ENCODE assay signal across 27 cellular contexts in genomic region chr10:106336874-106337273, GRCh38.
"Had no signal": no experiment of that assay in that cellular context is flagged by ENCODE, and none has a peak within 500 bp of the region (broad histone marks: within the 10 kb centered on the region; RNA-seq: fewer than 3 reads in every experiment).

No MANE protein-coding gene starts in this region.

- DNase-seq: occipital lobe; ovary; posterior cingulate gyrus; psoas muscle; right cardiac atrium; right lobe of liver; sigmoid colon; small intestine; stimulated activated CD4-positive, alpha-beta T cell treated with anti-CD3 and anti-CD28 coated beads, Interleukin-15, amount 100 ng/mL, for 24 hours; stimulated activated CD4-positive, alpha-beta T cell treated with anti-CD3 and anti-CD28 coated beads, Interleukin-2, amount 100 ng/mL, for 24 hours; stimulated activated CD4-positive, alpha-beta T cell treated with anti-CD3 and anti-CD28 coated beads, Interleukin-2, amount 100 ng/mL, for 48 hours; stimulated activated CD4-positive, alpha-beta T cell treated with anti-CD3 and anti-CD28 coated beads, Interleukin-4, amount 100 ng/mL, for 24 hours; stimulated activated naive B cell treated with anti-CD40 and anti-IgM and Interleukin-4, amounts not matched to agents 10 μg/mL and 1 μg/mL and 100 μg/mL, for 72 hours; stimulated activated naive CD4-positive, alpha-beta T cell treated with Interleukin-2 at 50 U/mL for 16 hours; stomach; thyroid gland; trophoblast cell had no signal

- H3K36me3 Mint-ChIP-seq: neural progenitor cell; stimulated activated effector memory CD8-positive, alpha-beta T cell treated with anti-CD3 and anti-CD28 coated beads, Interleukin-12 subunit alpha, Interleukin-12 subunit beta, amount 100 ng/mL, for 72 hours; stimulated activated naive B cell treated with anti-CD40 and anti-IgM and Interleukin-4, amounts not matched to agents 10 μg/mL and 1 μg/mL and 100 μg/mL, for 72 hours had no signal

- H3K79me2 ChIP-seq: parathyroid adenoma had no signal

- H3K27ac ChIP-seq: neural progenitor cell, ovary, parathyroid adenoma, psoas muscle, right lobe of liver, sigmoid colon, stomach, thoracic aorta, thyroid gland, tibial nerve, upper lobe of left lung, vagina had no signal

- H3K4me3 ChIP-seq: neural progenitor cell, ovary, psoas muscle, right lobe of liver, sigmoid colon, stomach, thoracic aorta, thyroid gland, tibial nerve, upper lobe of left lung, vagina had no signal

- H3K27ac Mint-ChIP-seq: nephron; neural progenitor cell; progenitor cell of endocrine pancreas; stimulated activated effector memory CD8-positive, alpha-beta T cell treated with anti-CD3 and anti-CD28 coated beads, Interleukin-12 subunit alpha, Interleukin-12 subunit beta, amount 100 ng/mL, for 72 hours; stimulated activated naive B cell treated with anti-CD40 and anti-IgM and Interleukin-4, amounts not matched to agents 10 μg/mL and 1 μg/mL and 100 μg/mL, for 72 hours; stimulated activated naive CD8-positive, alpha-beta T cell treated with anti-CD3 and anti-CD28 coated beads, Interleukin-15, Interleukin-2, amounts not matched to agents 100 ng/mL and 50 ng/mL, for 24 hours had no signal

- H2AFZ ChIP-seq: neural progenitor cell, parathyroid adenoma had no signal

- H3K4me1 Mint-ChIP-seq: neural progenitor cell; stimulated activated effector memory CD8-positive, alpha-beta T cell treated with anti-CD3 and anti-CD28 coated beads, Interleukin-12 subunit alpha, Interleukin-12 subunit beta, amount 100 ng/mL, for 72 hours; stimulated activated naive B cell treated with anti-CD40 and anti-IgM and Interleukin-4, amounts not matched to agents 10 μg/mL and 1 μg/mL and 100 μg/mL, for 72 hours had no signal

- H3K4me3 Mint-ChIP-seq: nephron; neural progenitor cell; stimulated activated effector memory CD8-positive, alpha-beta T cell treated with anti-CD3 and anti-CD28 coated beads, Interleukin-12 subunit alpha, Interleukin-12 subunit beta, amount 100 ng/mL, for 72 hours; stimulated activated naive B cell treated with anti-CD40 and anti-IgM and Interleukin-4, amounts not matched to agents 10 μg/mL and 1 μg/mL and 100 μg/mL, for 72 hours; stimulated activated naive CD8-positive, alpha-beta T cell treated with anti-CD3 and anti-CD28 coated beads, Interleukin-15, Interleukin-2, amounts not matched to agents 100 ng/mL and 50 ng/mL, for 24 hours had no signal

- H3K4me1 ChIP-seq: neural progenitor cell, parathyroid adenoma, psoas muscle, right lobe of liver, sigmoid colon, stomach, thyroid gland, tibial nerve, upper lobe of left lung, vagina had no signal

- H3K4me2 ChIP-seq: neural progenitor cell had no signal

- H3K36me3 ChIP-seq: neural progenitor cell, ovary, right lobe of liver, sigmoid colon, stomach, thoracic aorta, thyroid gland, tibial nerve, upper lobe of left lung, vagina had no signal

- H3K9ac ChIP-seq: neural progenitor cell, parathyroid adenoma had no signal

- H3K9me3 ChIP-seq: ovary, psoas muscle, right lobe of liver, sigmoid colon, stomach, thoracic aorta, thyroid gland, tibial nerve, upper lobe of left lung, vagina had no signal

- H3K27me3 Mint-ChIP-seq: progenitor cell of endocrine pancreas; stimulated activated naive B cell treated with anti-CD40 and anti-IgM and Interleukin-4, amounts not matched to agents 10 μg/mL and 1 μg/mL and 100 μg/mL, for 72 hours; stimulated activated naive CD8-positive, alpha-beta T cell treated with anti-CD3 and anti-CD28 coated beads, Interleukin-15, Interleukin-2, amounts not matched to agents 100 ng/mL and 50 ng/mL, for 24 hours had no signal

- ATAC-seq: psoas muscle; right cardiac atrium; right lobe of liver; stimulated activated effector memory CD8-positive, alpha-beta T cell treated with anti-CD3 and anti-CD28 coated beads, Interleukin-12 subunit alpha, Interleukin-12 subunit beta, amount 100 ng/mL, for 72 hours; stimulated activated naive B cell treated with anti-CD40 and anti-IgM and Interleukin-4, amounts not matched to agents 10 μg/mL and 1 μg/mL and 100 μg/mL, for 72 hours had no signal

- H3K27me3 ChIP-seq: neural progenitor cell, ovary, right lobe of liver, sigmoid colon, stomach, thyroid gland, tibial nerve, upper lobe of left lung, vagina had no signal

- H3K9me3 Mint-ChIP-seq: nephron; neural progenitor cell; stimulated activated naive CD8-positive, alpha-beta T cell treated with anti-CD3 and anti-CD28 coated beads, Interleukin-15, Interleukin-2, amounts not matched to agents 100 ng/mL and 50 ng/mL, for 24 hours had no signal
